In the genomic region with DNA sequence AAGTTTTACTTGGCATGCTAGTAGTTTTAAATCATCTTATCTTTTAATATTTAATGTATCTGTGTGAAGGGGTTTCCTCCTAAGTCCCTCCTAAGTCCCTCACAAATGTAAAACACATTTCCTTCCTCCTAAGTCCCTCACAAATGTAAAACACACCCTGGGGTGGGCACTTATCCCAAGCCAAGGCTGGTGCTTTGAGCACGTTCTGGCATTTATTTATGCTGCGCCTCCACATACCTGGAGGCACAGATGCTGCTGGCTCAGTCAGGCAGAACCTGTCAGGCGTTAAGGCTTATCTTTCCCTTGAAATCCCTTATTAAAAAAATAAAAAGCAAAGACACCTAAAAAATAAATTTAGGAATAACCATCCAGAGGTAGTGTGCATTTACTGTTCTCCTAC, we compare ENCODE assay signal across 23 cellular contexts.
DNase-seq lines count a peak whose midpoint lies in the region; ATAC-seq and TF ChIP-seq lines count a peak whose summit lies in the region.
"Had no signal": no experiment of that assay in that cellular context is flagged by ENCODE, and none has a peak within 500 bp of the region (broad histone marks: within the 10 kb centered on the region; RNA-seq: fewer than 3 reads in every experiment).

No MANE protein-coding gene starts in this region.

- ATAC-seq in HG02870 (IDR thresholded peaks at IDR 0.05; ENCODE audit: unreplicated experiment) (no peak), GM21515 (IDR thresholded peaks at IDR 0.05; ENCODE audit: unreplicated experiment) (no peak)
- ATAC-seq: activated CD8-positive, alpha-beta memory T cell treated with anti-CD3 and anti-CD28 coated beads, Interleukin-2, amount 10 ng/mL, durations not matched to agents 7 days and 5 days; GM12878; Right ventricle myocardium inferior; stimulated activated memory B cell treated with anti-CD40 and anti-IgM and Interleukin-4, amounts not matched to agents 10 μg/mL and 1 μg/mL and 100 μg/mL, for 72 hours had no signal

- no peaks in the 10 kb centered on the region for H3K4me1 Mint-ChIP-seq in CD14-positive monocyte

- H3K27ac ChIP-seq in 22Rv1 (0 out of 2 replicates have a peak overlapping the region, but pooled peaks have one; percentile 22), VCaP (peak overlapping the region; percentile 68)
- H3K27ac ChIP-seq: epithelial cell of prostate had no signal

- peaks cover 0 to 4% of the 10 kb centered on the region in 2 donors for H3K36me3 Mint-ChIP-seq in CD14-positive monocyte

- DNase-seq in D341Med (ENCODE audit: low spot score) (peak; percentile 48), kidney tubule cell (ENCODE audit: low spot score) (peak; percentile 73), CD14-positive monocyte (ENCODE audit: low spot score) (no peak), T-helper 2 cell (no peak)
- DNase-seq: activated CD4-positive, alpha-beta T cell treated with anti-CD3 and anti-CD28 coated beads for 4 hours; activated CD8-positive, alpha-beta memory T cell treated with anti-CD3 and anti-CD28 coated beads, Interleukin-2, amount 10 ng/mL, durations not matched to agents 7 days and 5 days; CD4-positive, CD25-positive, alpha-beta regulatory T cell; cerebellar nuclear complex; islet precursor cell; NCI-H1105; NCI-H2081 treated with DMSO at 0.1 percent for 48 hours; small intestine; stimulated activated CD4-positive, alpha-beta T cell treated with anti-CD3 and anti-CD28 coated beads, Interleukin-2, amount 100 ng/mL, for 24 hours had no signal

- no peaks in the 10 kb centered on the region for H3K9me3 Mint-ChIP-seq in CD14-positive monocyte
- H3K9me3 Mint-ChIP-seq: activated T-helper 2 cell treated with anti-CD3 and anti-CD28 coated beads, Interferon-gamma antibody, Interleukin-2, Interleukin-4, amounts not matched to agents 10 μg/mL and 5 μg/mL and 100 μg/mL, durations not matched to agents 14 hours and 24 hours and 36 hours; CD4-positive, CD25-positive, alpha-beta regulatory T cell; stimulated activated memory B cell treated with anti-CD40 and anti-IgM and Interleukin-4, amounts not matched to agents 10 μg/mL and 1 μg/mL and 100 μg/mL, for 72 hours had no signal

- H3K27ac Mint-ChIP-seq in CD14-positive monocyte = no peak overlapping the region
- H3K27ac Mint-ChIP-seq: activated CD8-positive, alpha-beta memory T cell treated with anti-CD3 and anti-CD28 coated beads, Interleukin-2, amount 10 ng/mL, durations not matched to agents 7 days and 5 days; activated naive CD8-positive, alpha-beta T cell; activated T-helper 2 cell treated with anti-CD3 and anti-CD28 coated beads, Interferon-gamma antibody, Interleukin-2, Interleukin-4, amounts not matched to agents 10 μg/mL and 5 μg/mL and 100 μg/mL, durations not matched to agents 14 hours and 24 hours and 36 hours; CD4-positive, CD25-positive, alpha-beta regulatory T cell; stimulated activated memory B cell treated with anti-CD40 and anti-IgM and Interleukin-4, amounts not matched to agents 10 μg/mL and 1 μg/mL and 100 μg/mL, for 72 hours had no signal

- peaks cover 0 to 3% (median 1%) of the 10 kb centered on the region in 3 donors for H3K27me3 Mint-ChIP-seq in CD14-positive monocyte (ENCODE audit: low read depth in 3 of 3)
- H3K27me3 Mint-ChIP-seq: activated naive CD8-positive, alpha-beta T cell; CD4-positive, CD25-positive, alpha-beta regulatory T cell; stimulated activated memory B cell treated with anti-CD40 and anti-IgM and Interleukin-4, amounts not matched to agents 10 μg/mL and 1 μg/mL and 100 μg/mL, for 72 hours had no signal

- intact Hi-C loops in CD14-positive monocyte (cut with micrococcal nuclease) = no loop called here

- TF ChIP-seq CTCF in 22Rv1 (IDR thresholded peaks at IDR 0.05) (no peak), VCaP (conservative IDR thresholded peaks at IDR 0.05) (no peak), CD14-positive monocyte (IDR thresholded peaks at IDR 0.05) (no peak)

- no peak overlapping the region for H3K4me3 Mint-ChIP-seq in CD14-positive monocyte
- H3K4me3 Mint-ChIP-seq: activated CD8-positive, alpha-beta memory T cell treated with anti-CD3 and anti-CD28 coated beads, Interleukin-2, amount 10 ng/mL, durations not matched to agents 7 days and 5 days; activated naive CD8-positive, alpha-beta T cell; CD4-positive, CD25-positive, alpha-beta regulatory T cell; stimulated activated memory B cell treated with anti-CD40 and anti-IgM and Interleukin-4, amounts not matched to agents 10 μg/mL and 1 μg/mL and 100 μg/mL, for 72 hours had no signal

Comparison
In these comparisons a context has a peak if more than half of its experiments do, and no peak if none do; other contexts are left out.
1. DNase-seq: peak in D341Med (single experiment) and kidney tubule cell (single experiment); none in CD14-positive monocyte (single experiment) and T-helper 2 cell (0 of 5).